In genomic region chr3:48561045-48561736, GRCh38 we compare ENCODE assay signal across 7 cellular contexts. TPM values are rescaled to one million over a fixed set of nuclear protein-coding genes. Genes with fewer than 3 reads are reported as not detected.
DNase-seq lines count a peak whose midpoint lies in the region; ATAC-seq and TF ChIP-seq lines count a peak whose summit lies in the region.

No MANE protein-coding gene starts in this region.

- no peaks in the 10 kb centered on the region for H3K27me3 ChIP-seq in RWPE2 (ENCODE audit: insufficient read depth, poor library complexity, severe bottlenecking)
- no peaks in the 10 kb centered on the region for H3K27me3 ChIP-seq in fibroblast of lung (ENCODE audit: control insufficient read depth, insufficient read depth, low read length)
- H3K27me3 ChIP-seq in neutrophil = peaks cover 5% of the 10 kb centered on the region

- no peak overlapping the region for H3K4me3 ChIP-seq in RWPE2 (ENCODE audit: severe bottlenecking)
- H3K4me3 ChIP-seq in fibroblast of lung (replicated peaks in 1 of 4; ENCODE audit: control extremely low read depth in 1 of 4, insufficient read depth in 1 of 4, low read depth in 3 of 4, low read length in 4 of 4) = peak overlapping the region in 2 of 4 experiments; percentile 6 to 44
- H3K4me3 ChIP-seq in neutrophil (ENCODE audit: low read depth in 1 of 2, low read length in 1 of 2) = peak overlapping the region; percentile 12 to 24

- H3K9ac ChIP-seq in fibroblast of lung (ENCODE audit: insufficient read depth, low read length) = no peak overlapping the region

- no peaks in the 10 kb centered on the region for H3K79me2 ChIP-seq in fibroblast of lung (ENCODE audit: control insufficient read depth, insufficient read depth, low read length)

- DNase-seq in H4 (ENCODE audit: low spot score) (peak; percentile 49), RWPE2 (ENCODE audit: low spot score) (no peak), fibroblast of lung (ENCODE audit: low read depth in 2 of 2) (peak; percentile 63), SKM-1 (lab: John Stamatoyannopoulos, UW; ENCODE audit: unreplicated experiment) (no peak)

- peak overlapping the region; percentile 70 for H3K4me2 ChIP-seq in fibroblast of lung (ENCODE audit: extremely low read depth, insufficient read depth, low read length)

- H2AFZ ChIP-seq in fibroblast of lung (ENCODE audit: low read length) = peak overlapping the region; percentile 43

- H3K27ac ChIP-seq in RWPE2 (ENCODE audit: poor library complexity, severe bottlenecking) = peak overlapping the region; percentile 89
- H3K27ac ChIP-seq in fibroblast of lung (ENCODE audit: insufficient read depth, low read length) = peak overlapping the region; percentile 26
- H3K27ac ChIP-seq in neutrophil = peak overlapping the region; percentile 92

- peaks cover 47% of the 10 kb centered on the region for H3K36me3 ChIP-seq in RWPE2 (ENCODE audit: low read depth)
- peaks cover 6% of the 10 kb centered on the region for H3K36me3 ChIP-seq in fibroblast of lung (ENCODE audit: control insufficient read depth, insufficient read depth, low read length)
- no peaks in the 10 kb centered on the region for H3K36me3 ChIP-seq in neutrophil

- TF ChIP-seq CTCF in RWPE2 (IDR thresholded peaks at IDR 0.05; ENCODE audit: poor library complexity, severe bottlenecking) (no peak), fibroblast of lung (conservative IDR thresholded peaks at IDR 0.05 in 1 of 2, IDR thresholded peaks at IDR 0.05 in 1 of 2; ENCODE audit: low read depth in 1 of 2, low read length in 2 of 2) (peak; percentile 41 to 52), neutrophil (IDR thresholded peaks at IDR 0.05) (no peak)

- no peaks in the 10 kb centered on the region for H4K20me1 ChIP-seq in fibroblast of lung (ENCODE audit: control insufficient read depth, extremely low read depth, insufficient read depth, low read length)

- H3K4me1 ChIP-seq in RWPE2 (ENCODE audit: insufficient read depth, poor library complexity, severe bottlenecking) (peaks cover 18% of the 10 kb centered on the region), fibroblast of lung (ENCODE audit: control insufficient read depth, extremely low read depth, insufficient read depth, low read length) (peaks cover 46% of the 10 kb centered on the region), neutrophil (ENCODE audit: control insufficient read depth in 1 of 2, insufficient read depth in 1 of 2, low read depth in 1 of 2, low read length in 1 of 2) (peaks cover 43 to 45% of the 10 kb centered on the region in 2 experiments)

- no peaks in the 10 kb centered on the region for H3K9me3 ChIP-seq in RWPE2 (ENCODE audit: severe bottlenecking)
- H3K9me3 ChIP-seq in fibroblast of lung (ENCODE audit: control insufficient read depth, insufficient read depth, low read depth, low read length) = no peaks in the 10 kb centered on the region
- no peaks in the 10 kb centered on the region for H3K9me3 ChIP-seq in neutrophil

- ATAC-seq in RWPE2 (ENCODE audit: low read depth) = no peak
- ATAC-seq in GM19395 (IDR thresholded peaks at IDR 0.05; ENCODE audit: unreplicated experiment) = no peak
- no peak for ATAC-seq in GM21723 (IDR thresholded peaks at IDR 0.05; ENCODE audit: unreplicated experiment)

RNA-seq across cellular contexts. Expression of gene UCN2, which starts 2.4 kb away (rescaled TPM):
- total RNA-seq in H4 (2014; rRNA removed; shearing (Covaris generic)) = 0.29 and 0.56 TPM in 2 replicates
- 0.26 and 0.66 TPM in 2 replicates for total RNA-seq in fibroblast of lung
- 0.07 and 0.27 TPM in 2 replicates for polyA plus RNA-seq in fibroblast of lung
- polyA plus RNA-seq in fibroblast of lung (2012) = 0.32 and 0.40 TPM in 2 replicates
- polyA minus RNA-seq in fibroblast of lung (ENCODE audit: low replicate concordance) = 3.8 TPM in 1 of 2 replicates, not detected in the other

RNA-seq across cellular contexts. Expression of gene PFKFB4, which starts 4.6 kb away (rescaled TPM):
- total RNA-seq in H4 (2014; rRNA removed; shearing (Covaris generic)) = 4.8 and 5.2 TPM in 2 replicates
- total RNA-seq in fibroblast of lung = 6.7 and 12.2 TPM in 2 replicates
- 4.9 and 9.3 TPM in 2 replicates for polyA plus RNA-seq in fibroblast of lung
- 4.8 and 7.8 TPM in 2 replicates for polyA plus RNA-seq in fibroblast of lung (2012)
- polyA minus RNA-seq in fibroblast of lung (ENCODE audit: low replicate concordance) = 11.7 and 16.5 TPM in 2 replicates

RNA-seq across cellular contexts. Expression of gene COL7A1, which starts 33.9 kb away (rescaled TPM):
- 6.8 and 7.0 TPM in 2 replicates for total RNA-seq in H4 (2014; rRNA removed; shearing (Covaris generic))
- 15.9 and 36.7 TPM in 2 replicates for total RNA-seq in fibroblast of lung
- 3.4 and 3.6 TPM in 2 replicates for polyA plus RNA-seq in fibroblast of lung
- polyA plus RNA-seq in fibroblast of lung (2012) = 14.5 and 16.0 TPM in 2 replicates
- 23.6 and 24.3 TPM in 2 replicates for polyA minus RNA-seq in fibroblast of lung (ENCODE audit: low replicate concordance)

RNA-seq across cellular contexts. Expression of gene UQCRC1, which starts 48.3 kb away (rescaled TPM):
- 171 and 176 TPM in 2 replicates for total RNA-seq in H4 (2014; rRNA removed; shearing (Covaris generic))
- total RNA-seq in fibroblast of lung = 294 and 366 TPM in 2 replicates
- 226 and 289 TPM in 2 replicates for polyA plus RNA-seq in fibroblast of lung
- polyA plus RNA-seq in fibroblast of lung (2012) = 236 and 297 TPM in 2 replicates
- 1,337 and 1,368 TPM in 2 replicates for polyA minus RNA-seq in fibroblast of lung (ENCODE audit: low replicate concordance)

RNA-seq across cellular contexts. Expression of gene SHISA5, which starts 57.2 kb away (rescaled TPM):
- 100 and 108 TPM in 2 replicates for total RNA-seq in H4 (2014; rRNA removed; shearing (Covaris generic))
- 92.7 and 136 TPM in 2 replicates for total RNA-seq in fibroblast of lung
- 139 and 172 TPM in 2 replicates for polyA plus RNA-seq in fibroblast of lung
- polyA plus RNA-seq in fibroblast of lung (2012) = 222 and 271 TPM in 2 replicates
- 473 and 503 TPM in 2 replicates for polyA minus RNA-seq in fibroblast of lung (ENCODE audit: low replicate concordance)

Comparison
In these comparisons a context has a peak if more than half of its experiments do, and no peak if none do; other contexts are left out.
1. DNase-seq: peak in H4 (single experiment) and fibroblast of lung (2 of 2); none in RWPE2 (single experiment) and SKM-1 (single experiment).
2. H3K27ac ChIP-seq: peak in every context shown above with its lines; median percentile 92 in neutrophil; 89 in RWPE2; 26 in fibroblast of lung.
3. CTCF ChIP-seq: peak in fibroblast of lung (2 of 2); none in RWPE2 (single experiment) and neutrophil (single experiment).